In genomic region chr16:16868727-16869126, GRCh38 we compare ENCODE assay signal across 19 cellular contexts.
A peak's percentile ranks its signal among the peaks of the same experiment; 100 is the strongest.
DNase-seq lines count a peak whose midpoint lies in the region; ATAC-seq, FAIRE-seq and TF ChIP-seq lines count a peak whose summit lies in the region.
"Had no signal": no experiment of that assay in that cellular context is flagged by ENCODE, and none has a peak within 500 bp of the region (broad histone marks: within the 10 kb centered on the region; RNA-seq: fewer than 3 reads in every experiment).

No MANE protein-coding gene starts in this region.

- peaks cover 23% of the 10 kb centered on the region for H3K4me1 ChIP-seq in ES-I3 (ENCODE audit: insufficient read depth, low read length)
- peaks cover 23% of the 10 kb centered on the region for H3K4me1 ChIP-seq in HUES48 (ENCODE audit: control insufficient read depth, insufficient read depth, low read length)
- peaks cover 14% of the 10 kb centered on the region; the same call in 1 of the 2 replicates for H3K4me1 ChIP-seq in iPS-20b (ENCODE audit: insufficient read depth, low read length)
- H3K4me1 ChIP-seq: BE2C had no signal

- ATAC-seq in left lobe of liver: no peak
- no peak for ATAC-seq in HG03442 (IDR thresholded peaks at IDR 0.05; ENCODE audit: unreplicated experiment)
- ATAC-seq: Panc1 had no signal

- no peak for TF ChIP-seq CTCF in bronchial epithelial cell (IDR thresholded peaks at IDR 0.05; ENCODE audit: insufficient read depth, low read length, severe bottlenecking)

- H3K9me3 ChIP-seq in ES-I3 (ENCODE audit: control insufficient read depth, insufficient read depth, low read length) (no peaks in the 10 kb centered on the region), HUES48 (ENCODE audit: control insufficient read depth, insufficient read depth, low read length) (no peaks in the 10 kb centered on the region), iPS-20b (ENCODE audit: insufficient read depth, low read depth, low read length) (no peaks in the 10 kb centered on the region)
- H3K9me3 ChIP-seq: BE2C, MG63 had no signal

- H3K36me3 ChIP-seq in ES-I3 (ENCODE audit: insufficient read depth, low read length) (no peaks in the 10 kb centered on the region), HUES48 (ENCODE audit: control insufficient read depth, insufficient read depth, low read length) (no peaks in the 10 kb centered on the region), bronchial epithelial cell (ENCODE audit: control insufficient read depth, insufficient read depth, low read length) (no peaks in the 10 kb centered on the region), iPS-20b (ENCODE audit: insufficient read depth, low read depth, low read length) (no peaks in the 10 kb centered on the region)
- H3K36me3 ChIP-seq: BE2C, MG63 had no signal

- H3K4me3 ChIP-seq in HUES48 (ENCODE audit: low read depth, low read length) (peak overlapping the region; percentile 40), bronchial epithelial cell (ENCODE audit: low read depth, low read length) (no peak overlapping the region), iPS-20b (ENCODE audit: low read length) (peak overlapping the region; percentile 31; the same call in 1 of the 2 replicates)
- H3K4me3 ChIP-seq: MG63 had no signal

- no peaks in the 10 kb centered on the region for H3K27me3 ChIP-seq in HUES48 (ENCODE audit: control insufficient read depth, insufficient read depth, low read length)
- H3K27me3 ChIP-seq in bronchial epithelial cell (ENCODE audit: control insufficient read depth, insufficient read depth, low read length): no peaks in the 10 kb centered on the region
- H3K27me3 ChIP-seq in iPS-20b (ENCODE audit: insufficient read depth, low read length): no peaks in the 10 kb centered on the region

- DNase-seq in bronchial epithelial cell (ENCODE audit: low read depth) (no peak), NCI-H1417 (lab: John Stamatoyannopoulos, UW) (no peak), left lobe of liver (ENCODE audit: low spot score) (no peak)
- DNase-seq: BE2C, Calu3, DMS79 treated with DMSO at 0.1 percent for 48 hours, KG1, NCI-H1105 treated with DMSO at 0.1 percent for 48 hours, NCI-H2029, NCI-H2227 treated with DMSO at 0.1 percent for 48 hours, NCI-H526 treated with DMSO at 0.1 percent for 48 hours, SHP77 had no signal

- H3K27ac ChIP-seq in HUES48 (ENCODE audit: low read depth, low read length) (peak overlapping the region; percentile 80), iPS-20b (ENCODE audit: low read length) (peak overlapping the region; percentile 59)
- H3K27ac ChIP-seq: RWPE1 had no signal

- peak; percentile 72 for FAIRE-seq in bronchial epithelial cell (lab: Jason Lieb, UNC)

- H3K9ac ChIP-seq in ES-I3 (ENCODE audit: low read depth, low read length) (0 out of 2 replicates have a peak overlapping the region, but pooled peaks have one; percentile 2), HUES48 (ENCODE audit: low read depth, low read length) (peak overlapping the region; percentile 19; the same call in 1 of the 2 replicates), iPS-20b (ENCODE audit: low read depth, low read length) (peak overlapping the region; percentile 54; the same call in 1 of the 2 replicates)

Comparison
In these comparisons a context has a peak if more than half of its experiments do, and no peak if none do; other contexts are left out.
1. H3K9ac ChIP-seq: peak in every context shown above with its lines; median percentile 54 in iPS-20b; 19 in HUES48; 2 in ES-I3.